Comparison of ENCODE assay signal across 19 cellular contexts in genomic region chr3:37864904-37865303, GRCh38. TPM values are rescaled to one million over a fixed set of nuclear protein-coding genes. Genes with fewer than 3 reads are reported as not detected.
DNase-seq lines count a peak whose midpoint lies in the region; ATAC-seq, FAIRE-seq and TF ChIP-seq lines count a peak whose summit lies in the region.
"Had no signal": no experiment of that assay in that cellular context is flagged by ENCODE, and none has a peak within 500 bp of the region (broad histone marks: within the 10 kb centered on the region; RNA-seq: fewer than 3 reads in every experiment).

No MANE protein-coding gene starts in this region.

- DNase-seq in mammary epithelial cell (no peak), breast epithelium (ENCODE audit: low spot score in 2 of 2) (no peak), IMR-90 (no peak), K562 (ENCODE audit: extremely low read depth in 1 of 4, low spot score in 3 of 4) (peak in 1 of 4 experiments; percentile 23), type B pancreatic cell (ENCODE audit: extremely low spot score, unreplicated experiment) (no peak), NCI-H2081 treated with DMSO at 0.1 percent for 48 hours (lab: John Stamatoyannopoulos, UW) (no peak), T-helper 1 cell (no peak)
- DNase-seq: activated T-cell treated with anti-CD3 and anti-CD28 coated beads, Interleukin-2, amount 50 U/mL, for 4 hours; adrenal gland; DMS79 treated with DMSO at 0.1 percent for 48 hours; heart right ventricle; kidney glomerular epithelial cell; NK-92 treated with Interleukin-12 subunit alpha and Interleukin-12 subunit beta, amount 100 ng/mL, for 24 hours had no signal

- H3K9ac ChIP-seq in mammary epithelial cell (ENCODE audit: insufficient read depth, low read length) (no peak overlapping the region), IMR-90 (ENCODE audit: low read depth, low read length) (no peak overlapping the region), K562 (ENCODE audit: insufficient read depth in 1 of 2, low read depth in 2 of 2, low read length in 2 of 2) (no peak overlapping the region)

- POLR2A ChIA-PET in IMR-90 (lab: Charles Lee; ENCODE audit: unreplicated experiment) = no interaction called here
- POLR2A ChIA-PET in K562 (lab: Yijun Ruan, JAX) = interaction anchor here (0.9 to 1.3 kb wide), 2 partner anchors 11 to 36 kb away, joined by 3 read pairs; no protein-coding TSS in a partner anchor

- no peak overlapping the region for H3K18ac ChIP-seq in IMR-90 (ENCODE audit: low read depth, low read length)

- H3K14ac ChIP-seq in IMR-90 (replicated peaks; ENCODE audit: low read depth, low read length) = no peak overlapping the region

- CTCF ChIA-PET in mammary epithelial cell (lab: Charles Lee; ENCODE audit: low non-redundant PET) = no interaction called here
- CTCF ChIA-PET in IMR-90 (lab: Yijun Ruan, JAX) = interaction anchor here (0.9 kb wide), 1 partner anchor 10 kb away, joined by 3 read pairs; no protein-coding TSS in a partner anchor
- CTCF ChIA-PET in K562 (lab: Yijun Ruan, JAX; ENCODE audit: low intra/inter-chr PET ratio) = no interaction called here

- H3K27me3 ChIP-seq in mammary epithelial cell (ENCODE audit: insufficient read depth, low read length) (no peaks in the 10 kb centered on the region), breast epithelium (no peaks in the 10 kb centered on the region), IMR-90 (ENCODE audit: control insufficient read depth, insufficient read depth, low read length) (no peaks in the 10 kb centered on the region), K562 (ENCODE audit: control insufficient read depth in 2 of 2, insufficient read depth in 2 of 2, low read length in 2 of 2) (peaks cover 2 to 10% of the 10 kb centered on the region in 2 experiments; a peak in 3 of 5 replicates)
- H3K27me3 ChIP-seq: adrenal gland, heart right ventricle, suprapubic skin had no signal

- no peak overlapping the region for H2AK9ac ChIP-seq in IMR-90 (replicated peaks; ENCODE audit: low read depth, low read length, poor library complexity)

- no peak overlapping the region for H3K4ac ChIP-seq in IMR-90 (ENCODE audit: low read depth, low read length)

- H2AFZ ChIP-seq in mammary epithelial cell (ENCODE audit: low read depth, low read length) (no peak overlapping the region), IMR-90 (replicated peaks; ENCODE audit: low read length, poor library complexity) (no peak overlapping the region), K562 (ENCODE audit: low read depth, low read length) (no peak overlapping the region)

- no peak for ATAC-seq in IMR-90 (ENCODE audit: low read depth)
- ATAC-seq in K562 = no peak
- ATAC-seq in HG02642 (IDR thresholded peaks at IDR 0.05; ENCODE audit: poor library complexity, unreplicated experiment) = no peak
- ATAC-seq: activated T-cell treated with anti-CD3 and anti-CD28 coated beads, Interleukin-2, amount 50 U/mL, for 4 hours; heart right ventricle; WTC11 had no signal

- H3K27me3 Mint-ChIP-seq in type B pancreatic cell = no peaks in the 10 kb centered on the region
- H3K27me3 Mint-ChIP-seq: progenitor cell of endocrine pancreas had no signal

- no peak overlapping the region for H2BK120ac ChIP-seq in IMR-90 (ENCODE audit: low read depth, low read length)

- H3K9me3 Mint-ChIP-seq in type B pancreatic cell = peaks cover 4% of the 10 kb centered on the region
- H3K9me3 Mint-ChIP-seq: activated T-cell treated with anti-CD3 and anti-CD28 coated beads, Interleukin-2, amount 50 U/mL, for 4 hours had no signal

- H3K27ac Mint-ChIP-seq in type B pancreatic cell = peak overlapping the region; percentile 65
- H3K27ac Mint-ChIP-seq: WTC11 had no signal

- no peak overlapping the region for H4K5ac ChIP-seq in IMR-90 (ENCODE audit: low read depth, low read length)

- H3K79me1 ChIP-seq in IMR-90 (ENCODE audit: low read depth in 1 of 2, low read length in 2 of 2) = peaks cover 18 to 53% of the 10 kb centered on the region in 2 experiments

- H3K79me2 ChIP-seq in mammary epithelial cell (ENCODE audit: insufficient read depth, low read length) = peaks cover 88% of the 10 kb centered on the region
- H3K79me2 ChIP-seq in K562 (ENCODE audit: control insufficient read depth, insufficient read depth, low read length) = peaks cover 21% of the 10 kb centered on the region

- TF ChIP-seq RAD21 in IMR-90 (IDR thresholded peaks at IDR 0.05; ENCODE audit: low read length) = no peak
- TF ChIP-seq RAD21 in K562 (CRISPR knock-in tag; conservative IDR thresholded peaks at IDR 0.05 in 1 of 2, IDR thresholded peaks at IDR 0.05 in 1 of 2) = peak in 1 of 2 experiments; percentile 34; a peak in 1 of 4 replicates

- H3K4me3 ChIP-seq in mammary epithelial cell (replicated peaks in 1 of 3; ENCODE audit: insufficient read depth in 1 of 3, low read depth in 2 of 3, low read length in 3 of 3) (no peak overlapping the region), breast epithelium (no peak overlapping the region), IMR-90 (ENCODE audit: insufficient read depth, low read depth, low read length) (no peak overlapping the region), K562 (no peak overlapping the region)
- H3K4me3 ChIP-seq: adrenal gland, heart right ventricle had no signal

- no peaks in the 10 kb centered on the region for H3K36me3 ChIP-seq in mammary epithelial cell (ENCODE audit: insufficient read depth, low read length)
- H3K36me3 ChIP-seq in breast epithelium = no peaks in the 10 kb centered on the region
- no peaks in the 10 kb centered on the region for H3K36me3 ChIP-seq in IMR-90 (ENCODE audit: control insufficient read depth, insufficient read depth, low read length)
- no peaks in the 10 kb centered on the region for H3K36me3 ChIP-seq in K562 (ENCODE audit: control insufficient read depth, insufficient read depth, low read length)
- H3K36me3 ChIP-seq: adrenal gland, heart right ventricle, suprapubic skin had no signal

- peak overlapping the region; percentile 69 for H3K4me3 Mint-ChIP-seq in type B pancreatic cell
- H3K4me3 Mint-ChIP-seq: activated T-cell treated with anti-CD3 and anti-CD28 coated beads, Interleukin-2, amount 50 U/mL, for 4 hours; WTC11 had no signal

- 44% methylated on average over 1 of the region's 1 CpG for WGBS in mammary epithelial cell (ENCODE audit: low coverage, missing lambda C conversion rate)
- no CpG with 5 or more reads among the region's 1 CpG for WGBS in IMR-90 (ENCODE audit: extremely low coverage in 2 of 2, insufficient read length in 1 of 2), 2 experiments
- 0% methylated on average over 1 of the region's 1 CpG for WGBS in K562 (ENCODE audit: insufficient coverage, low coverage, missing lambda C conversion rate)

- no peak for TF ChIP-seq EP300 in K562 (IDR thresholded peaks at IDR 0.05; ENCODE audit: low read length)

- peak overlapping the region; percentile 36; the same call in 1 of the 2 replicates for H2AK5ac ChIP-seq in IMR-90 (ENCODE audit: low read depth, low read length)

- no peak for TF ChIP-seq CTCF in mammary epithelial cell (conservative IDR thresholded peaks at IDR 0.05 in 1 of 2, IDR thresholded peaks at IDR 0.05 in 1 of 2; ENCODE audit: extremely low read depth in 1 of 2, insufficient read depth in 1 of 2, low read depth in 1 of 2, low read length in 2 of 2)
- TF ChIP-seq CTCF in breast epithelium (IDR thresholded peaks at IDR 0.05) = no peak
- TF ChIP-seq CTCF in IMR-90 (conservative IDR thresholded peaks at IDR 0.05; ENCODE audit: low read depth, low read length) = no peak
- TF ChIP-seq CTCF in K562 (IDR thresholded peaks at IDR 0.05 in 2 of 3, conservative IDR thresholded peaks at IDR 0.05 in 1 of 3; ENCODE audit: insufficient read depth in 2 of 3, low read depth in 1 of 3, low read length in 3 of 3) = peak in 1 of 3 experiments; percentile 10; a peak in 1 of 6 replicates
- TF ChIP-seq CTCF in type B pancreatic cell (conservative IDR thresholded peaks at IDR 0.05) = no peak

- TF ChIP-seq POLR2A in breast epithelium (IDR thresholded peaks at IDR 0.05) (no peak), IMR-90 (IDR thresholded peaks at IDR 0.05; ENCODE audit: low read depth, low read length) (no peak), K562 (conservative IDR thresholded peaks at IDR 0.05) (no peak)

- no peak overlapping the region for H4K8ac ChIP-seq in IMR-90 (ENCODE audit: low read depth in 2 of 2, low read length in 2 of 2)

- BruUV-seq in mammary epithelial cell (replicated peaks; lab: Mats Ljungman, UMichigan) = TSS peak; percentile 4
- no TSS peak for BruUV-seq in IMR-90 (replicated peaks; lab: Mats Ljungman, UMichigan)
- no TSS peak for BruUV-seq in K562 (replicated peaks; lab: Mats Ljungman, UMichigan)

- no peak overlapping the region for H4K91ac ChIP-seq in IMR-90 (ENCODE audit: insufficient read depth, low read depth, low read length)

- H3K27ac ChIP-seq in mammary epithelial cell (ENCODE audit: insufficient read depth, low read depth, low read length) (no peak overlapping the region), breast epithelium (no peak overlapping the region), IMR-90 (ENCODE audit: insufficient read depth, low read length) (no peak overlapping the region), K562 (ENCODE audit: extremely low read depth, low read depth, low read length) (no peak overlapping the region)
- H3K27ac ChIP-seq: HL-60 had no signal

- no peak overlapping the region for H3K23ac ChIP-seq in IMR-90 (ENCODE audit: low read depth, low read length)

- no peak overlapping the region for H2BK15ac ChIP-seq in IMR-90 (ENCODE audit: low read depth, low read length)

- H3K56ac ChIP-seq in IMR-90 (ENCODE audit: extremely low read depth, insufficient read depth, low read length) = no peak overlapping the region

- H3K36me3 Mint-ChIP-seq in type B pancreatic cell = peaks cover 6% of the 10 kb centered on the region

- H2BK5ac ChIP-seq in IMR-90 (ENCODE audit: low read depth, low read length, poor library complexity, severe bottlenecking) = no peak overlapping the region

- peak overlapping the region; percentile 45 for H3K4me2 ChIP-seq in mammary epithelial cell (ENCODE audit: insufficient read depth, low read depth, low read length)
- no peak overlapping the region for H3K4me2 ChIP-seq in IMR-90 (ENCODE audit: low read depth, low read length)
- H3K4me2 ChIP-seq in K562 (ENCODE audit: insufficient read depth, low read length) = no peak overlapping the region

- H3K4me1 ChIP-seq in mammary epithelial cell (ENCODE audit: insufficient read depth, low read length) (peaks cover 34% of the 10 kb centered on the region), breast epithelium (peaks cover 0 to 7% of the 10 kb centered on the region in 2 donors), IMR-90 (ENCODE audit: control insufficient read depth, insufficient read depth, low read length) (peaks cover 15% of the 10 kb centered on the region), K562 (replicated peaks in 1 of 2; ENCODE audit: control insufficient read depth in 2 of 2, insufficient read depth in 2 of 2, low read length in 2 of 2) (peaks cover 11 to 20% of the 10 kb centered on the region in 2 experiments)

- H4K20me1 ChIP-seq in mammary epithelial cell (ENCODE audit: insufficient read depth, low read length) (no peaks in the 10 kb centered on the region), IMR-90 (ENCODE audit: insufficient read depth, low read length) (peaks cover 33% of the 10 kb centered on the region), K562 (replicated peaks; ENCODE audit: control insufficient read depth, insufficient read depth, low read length) (peaks cover 3% of the 10 kb centered on the region; the same call in 1 of the 2 replicates)

- dilution Hi-C loops in mammary epithelial cell (cut with HindIII; ENCODE audit: low sequenced_read_pairs) (no loop called here), IMR-90 (cut with HindIII; ENCODE audit: low sequenced_read_pairs, unreplicated experiment) (no loop called here)

- no peaks in the 10 kb centered on the region for H3K9me3 ChIP-seq in mammary epithelial cell (replicated peaks; ENCODE audit: insufficient read depth, low read length)
- peaks cover 0 to 3% of the 10 kb centered on the region in 2 donors for H3K9me3 ChIP-seq in breast epithelium
- no peaks in the 10 kb centered on the region for H3K9me3 ChIP-seq in IMR-90 (ENCODE audit: control insufficient read depth, insufficient read depth, low read length)
- H3K9me3 ChIP-seq in K562 (replicated peaks; ENCODE audit: control insufficient read depth, insufficient read depth, low read depth, low read length) = no peaks in the 10 kb centered on the region
- H3K9me3 ChIP-seq: adrenal gland, suprapubic skin had no signal

- peak; percentile 77 for FAIRE-seq in K562 (lab: Jason Lieb, UNC)
- FAIRE-seq: colon had no signal

- peaks cover 26% of the 10 kb centered on the region for H3K4me1 Mint-ChIP-seq in type B pancreatic cell (ENCODE audit: unreplicated experiment)

- H3K9me1 ChIP-seq in IMR-90 (ENCODE audit: insufficient read depth, low read length) (peaks cover 16% of the 10 kb centered on the region), K562 (ENCODE audit: control insufficient read depth, insufficient read depth, low read length) (no peaks in the 10 kb centered on the region)

- in situ Hi-C loops in mammary epithelial cell (cut with MboI; ENCODE audit: low sequenced_read_pairs in 2 of 2) (no loop called here), IMR-90 (cut with MboI; ENCODE audit: low sequenced_read_pairs) (loop anchor here (5.0 kb wide), 1 partner anchor 37 kb away; no protein-coding TSS in a partner anchor), K562 (cut with MboI) (no loop called here)

- intact Hi-C loops in mammary epithelial cell (cut with micrococcal nuclease) (loop anchor here (2.0 kb wide), 1 partner anchor 72 kb away; no protein-coding TSS in a partner anchor), breast epithelium (cut with DNase I; ENCODE audit: low total_unique reads) (no loop called here), IMR-90 (cut with micrococcal nuclease) (no loop called here), K562 (cut with micrococcal nuclease) (no loop called here)

- no peak overlapping the region for H2BK20ac ChIP-seq in IMR-90 (ENCODE audit: low read depth, low read length)

RNA-seq across cellular contexts. Expression of gene CTDSPL, which starts 3.2 kb away (rescaled TPM):
- total RNA-seq in mammary epithelial cell (10 to 100 TPM; 65.3 to 81.7 TPM), breast epithelium (10 to 100 TPM; 40.0 to 80.8 (median 63.1) TPM), IMR-90 (2012; rRNA removed) (29.0 and 33.3 TPM in 2 replicates), K562 (2014; rRNA removed) (7.6 and 8.4 TPM in 2 replicates), K562 (2014; rRNA removed; fragmentation: Illumina TruSeq; extraction: Trizol) (12.0 and 12.6 TPM in 2 replicates), K562 (2015; rRNA removed; fragmentation: Illumina TruSeq; extraction: Trizol) (11.3 and 11.9 TPM in 2 replicates), K562 (2021) (17.9 and 19.5 TPM in 2 replicates), type B pancreatic cell (ENCODE audit: low replicate concordance) (72.7 and 98.4 TPM in 2 replicates)
- polyA plus RNA-seq in mammary epithelial cell (86.8 TPM), IMR-90 (2012; rRNA removed) (23.9 and 24.5 TPM in 2 replicates), K562 (2011; rRNA removed) (10.5 and 19.3 TPM in 2 replicates), K562 (2014; fragmentation: Illumina TruSeq; extraction: Trizol) (14.2 and 14.4 TPM in 2 replicates), K562 (2014; fragmentation: Nextera tagmentation; extraction: Ambion mirVana) (1 to 10 TPM; 5.1 to 5.8 TPM), K562 (2014; rRNA removed) (8.8 and 8.9 TPM in 2 replicates)
- polyA minus RNA-seq in mammary epithelial cell = 149 TPM
- 16.1 and 16.4 TPM in 2 replicates for polyA plus RNA-seq in IMR-90 (2012; cell fraction: cytosol; rRNA removed)
- 17.1 and 36.9 TPM in 2 replicates for polyA plus RNA-seq in IMR-90 (2012; cell fraction: nucleus; rRNA removed; ENCODE audit: low replicate concordance)
- total RNA-seq in K562 (2011; cell fraction: chromatin; rRNA removed; ENCODE audit: low replicate concordance) = 6.2 and 9.3 TPM in 2 replicates
- 5.0 and 5.5 TPM in 2 replicates for total RNA-seq in K562 (2011; cell fraction: nucleolus; rRNA removed)
- total RNA-seq in K562 (2011; cell fraction: nucleoplasm; rRNA removed) = 7.6 and 10.7 TPM in 2 replicates
- 10.3 and 11.4 TPM in 2 replicates for polyA plus RNA-seq in K562 (2011; cell fraction: cytosol; rRNA removed)
- polyA plus RNA-seq in K562 (2011; cell fraction: nucleus; rRNA removed) = 11.8 and 15.8 TPM in 2 replicates
- polyA plus RNA-seq in K562 (2012) = 17.8 and 20.7 TPM in 2 replicates
- 11.9 and 16.8 TPM in 2 replicates for polyA minus RNA-seq in K562 (2011; rRNA and poly(A)+ RNA removed)
- 8.1 and 11.4 TPM in 2 replicates for polyA minus RNA-seq in K562 (2011; cell fraction: cytosol; rRNA and poly(A)+ RNA removed)
- 2.3 and 3.8 TPM in 2 replicates for polyA minus RNA-seq in K562 (2011; cell fraction: nucleus; rRNA and poly(A)+ RNA removed)
